16 cellular contexts compared by ENCODE assay signal in genomic region chr14:76117789-76118188, GRCh38. TPM values are rescaled to one million over a fixed set of nuclear protein-coding genes. Genes with fewer than 3 reads are reported as not detected.
A peak's percentile ranks its signal among the peaks of the same experiment; 100 is the strongest.
DNase-seq lines count a peak whose midpoint lies in the region; ATAC-seq and TF ChIP-seq lines count a peak whose summit lies in the region.
"Had no signal": no experiment of that assay in that cellular context is flagged by ENCODE, and none has a peak within 500 bp of the region (broad histone marks: within the 10 kb centered on the region; RNA-seq: fewer than 3 reads in every experiment).

No MANE protein-coding gene starts in this region.

- peak; percentile 88 for DNase-seq in NCI-H2107 (lab: John Stamatoyannopoulos, UW)
- DNase-seq in NCI-H82 (lab: John Stamatoyannopoulos, UW): peak; percentile 83
- no peak for DNase-seq in type B pancreatic cell (ENCODE audit: extremely low spot score, unreplicated experiment)
- no peak for DNase-seq in right atrium auricular region (ENCODE audit: low spot score)
- DNase-seq in effector memory CD4-positive, alpha-beta T cell: no peak
- DNase-seq: activated CD4-positive, alpha-beta T cell treated with anti-CD3 and anti-CD28 coated beads, Interleukin-2, amount 10 ng/mL, durations not matched to agents 24 days and 14 days; activated gamma-delta T cell; cortex of kidney; NCI-H2029 treated with DMSO at 0.1 percent for 48 hours; nucleus accumbens; stimulated activated naive CD4-positive, alpha-beta T cell; thyroid gland had no signal

- peaks cover 42% of the 10 kb centered on the region for H3K27me3 Mint-ChIP-seq in type B pancreatic cell

- H3K27ac Mint-ChIP-seq in type B pancreatic cell: no peak overlapping the region
- H3K27ac Mint-ChIP-seq: activated CD4-positive, alpha-beta T cell treated with anti-CD3 and anti-CD28 coated beads, Interleukin-2, amount 10 ng/mL, durations not matched to agents 24 days and 14 days had no signal

- H3K27ac ChIP-seq in HEK293 (ENCODE audit: extremely low read depth, low read depth, low read length) (no peak overlapping the region), right atrium auricular region (no peak overlapping the region)
- no peak overlapping the region for H3K27ac ChIP-seq in effector memory CD4-positive, alpha-beta T cell (ENCODE audit: insufficient read depth, low read length, poor library complexity, severe bottlenecking)
- H3K27ac ChIP-seq: breast epithelium, RWPE1, thyroid gland had no signal

- H3K9me3 Mint-ChIP-seq in type B pancreatic cell: no peaks in the 10 kb centered on the region
- H3K9me3 Mint-ChIP-seq: activated CD4-positive, alpha-beta T cell treated with anti-CD3 and anti-CD28 coated beads, Interleukin-2, amount 10 ng/mL, durations not matched to agents 24 days and 14 days had no signal

- H3K4me3 ChIP-seq in HEK293 (ENCODE audit: low read depth, low read length): no peak overlapping the region
- no peak overlapping the region for H3K4me3 ChIP-seq in right atrium auricular region
- H3K4me3 ChIP-seq in effector memory CD4-positive, alpha-beta T cell (ENCODE audit: insufficient read depth, low read depth, low read length, poor library complexity, severe bottlenecking): no peak overlapping the region
- H3K4me3 ChIP-seq: breast epithelium, thyroid gland had no signal

- TF ChIP-seq CTCF in HEK293 (tag by site-specific recombination; IDR thresholded peaks at IDR 0.05) (no peak), type B pancreatic cell (conservative IDR thresholded peaks at IDR 0.05) (no peak), right atrium auricular region (IDR thresholded peaks at IDR 0.05) (no peak)

- H3K4me1 Mint-ChIP-seq in type B pancreatic cell (ENCODE audit: unreplicated experiment): peaks cover 6% of the 10 kb centered on the region
- H3K4me1 Mint-ChIP-seq: activated CD4-positive, alpha-beta T cell treated with anti-CD3 and anti-CD28 coated beads, Interleukin-2, amount 10 ng/mL, durations not matched to agents 24 days and 14 days had no signal

- H3K4me3 Mint-ChIP-seq in type B pancreatic cell: peak overlapping the region; percentile 29
- H3K4me3 Mint-ChIP-seq: activated CD4-positive, alpha-beta T cell treated with anti-CD3 and anti-CD28 coated beads, Interleukin-2, amount 10 ng/mL, durations not matched to agents 24 days and 14 days had no signal

- H3K4me1 ChIP-seq in HEK293 (ENCODE audit: control insufficient read depth, insufficient read depth, low read length): 0 out of 2 replicates have a peak, but pooled peaks cover 2% of the 10 kb centered on the region
- H3K4me1 ChIP-seq in right atrium auricular region: no peaks in the 10 kb centered on the region
- H3K4me1 ChIP-seq in effector memory CD4-positive, alpha-beta T cell (ENCODE audit: control insufficient read depth, insufficient read depth, low read length, poor library complexity, severe bottlenecking): no peaks in the 10 kb centered on the region
- H3K4me1 ChIP-seq: breast epithelium, thyroid gland had no signal

- H3K27me3 ChIP-seq in right atrium auricular region: no peaks in the 10 kb centered on the region
- no peaks in the 10 kb centered on the region for H3K27me3 ChIP-seq in effector memory CD4-positive, alpha-beta T cell (replicated peaks; ENCODE audit: control insufficient read depth, insufficient read depth, low read length, poor library complexity, severe bottlenecking)
- H3K27me3 ChIP-seq: breast epithelium, thyroid gland had no signal

- CTCF ChIA-PET in HEK293 (lab: Yijun Ruan, JAX): interaction anchor here (0.6 kb wide), 1 partner anchor 76 kb away, joined by 3 read pairs; no protein-coding TSS in a partner anchor

- H3K9me3 ChIP-seq in HEK293 (ENCODE audit: control insufficient read depth, insufficient read depth, low read depth, low read length): no peaks in the 10 kb centered on the region
- no peaks in the 10 kb centered on the region for H3K9me3 ChIP-seq in right atrium auricular region
- H3K9me3 ChIP-seq in effector memory CD4-positive, alpha-beta T cell (ENCODE audit: control insufficient read depth, low read length): no peaks in the 10 kb centered on the region
- H3K9me3 ChIP-seq: breast epithelium, thyroid gland had no signal

- POLR2A ChIA-PET in HEK293 (lab: Yijun Ruan, JAX): no interaction called here

- H3K36me3 Mint-ChIP-seq in type B pancreatic cell: no peaks in the 10 kb centered on the region

- H3K36me3 ChIP-seq in HEK293 (ENCODE audit: control insufficient read depth in 2 of 2, insufficient read depth in 1 of 2, low read length in 2 of 2) (no peaks in the 10 kb centered on the region), right atrium auricular region (no peaks in the 10 kb centered on the region)
- no peaks in the 10 kb centered on the region for H3K36me3 ChIP-seq in effector memory CD4-positive, alpha-beta T cell (ENCODE audit: control insufficient read depth, insufficient read depth, low read length)
- H3K36me3 ChIP-seq: breast epithelium, thyroid gland had no signal

- ATAC-seq in HG03108 (IDR thresholded peaks at IDR 0.05; ENCODE audit: unreplicated experiment): no peak

TF ChIP-seq in HEK293, 187 proteins besides CTCF, POLR2A, EP300 and RAD21 (continues in another document):
- TF ChIP-seq ZNF701 (tag by site-specific recombination; IDR thresholded peaks at IDR 0.05): no peak
- TF ChIP-seq ZNF530 (tag by site-specific recombination; IDR thresholded peaks at IDR 0.05; ENCODE audit: low read depth): no peak
- peak; percentile 30; the same call in 1 of the 2 replicates for TF ChIP-seq WT1 (tag by site-specific recombination; IDR thresholded peaks at IDR 0.05)
- no peak for TF ChIP-seq ZNF555 (tag by site-specific recombination; conservative IDR thresholded peaks at IDR 0.05)
- peak; percentile 50; the same call in 1 of the 2 replicates for TF ChIP-seq ZNF341 (tag by site-specific recombination; IDR thresholded peaks at IDR 0.05; ENCODE audit: low read depth)
- TF ChIP-seq ZSCAN16 (tag by site-specific recombination; IDR thresholded peaks at IDR 0.05): no peak
- no peak for TF ChIP-seq HOXA7 (CRISPR knock-in tag; IDR thresholded peaks at IDR 0.05; ENCODE audit: borderline replicate concordance)
- TF ChIP-seq ZNF184 (tag by site-specific recombination; IDR thresholded peaks at IDR 0.05): no peak
- TF ChIP-seq ZFP69B (tag by site-specific recombination; IDR thresholded peaks at IDR 0.05): 0 out of 2 replicates have a peak, but pooled peaks have one; percentile 17
- TF ChIP-seq ZSCAN18 (tag by site-specific recombination; IDR thresholded peaks at IDR 0.05): no peak
- peak; percentile 78 for TF ChIP-seq OSR2 (tag by site-specific recombination; IDR thresholded peaks at IDR 0.05)
- TF ChIP-seq SP7 (tag by site-specific recombination; IDR thresholded peaks at IDR 0.05): peak; percentile 97
- no peak for TF ChIP-seq ZNF211 (tag by site-specific recombination; IDR thresholded peaks at IDR 0.05; ENCODE audit: low read depth)
- peak; percentile 69; the same call in 1 of the 2 replicates for TF ChIP-seq KLF16 (tag by site-specific recombination; IDR thresholded peaks at IDR 0.05)
- no peak for TF ChIP-seq ZNF169 (tag by site-specific recombination; IDR thresholded peaks at IDR 0.05)
- no peak for TF ChIP-seq ZNF202 (tag by site-specific recombination; IDR thresholded peaks at IDR 0.05; ENCODE audit: borderline replicate concordance)
- TF ChIP-seq ZNF660 (tag by site-specific recombination; IDR thresholded peaks at IDR 0.05): 0 out of 2 replicates have a peak, but pooled peaks have one; percentile 23
- no peak for TF ChIP-seq ZNF214 (tag by site-specific recombination; IDR thresholded peaks at IDR 0.05; ENCODE audit: borderline replicate concordance)
- no peak for TF ChIP-seq ZNF138 (tag by site-specific recombination; IDR thresholded peaks at IDR 0.05; ENCODE audit: borderline replicate concordance)
- TF ChIP-seq ZEB2 (tag by site-specific recombination; IDR thresholded peaks at IDR 0.05): peak; percentile 35; the same call in 1 of the 2 replicates
- TF ChIP-seq ZNF488 (tag by site-specific recombination; IDR thresholded peaks at IDR 0.05): peak; percentile 61; the same call in 1 of the 2 replicates
- TF ChIP-seq ZBTB44 (tag by site-specific recombination; IDR thresholded peaks at IDR 0.05): peak; percentile 51; the same call in 1 of the 2 replicates

RNA-seq across cellular contexts. Expression of gene GPATCH2L, which starts 33.9 kb away (rescaled TPM):
- total RNA-seq in type B pancreatic cell (ENCODE audit: low replicate concordance) (46.8 and 57.0 TPM in 2 replicates), right atrium auricular region (10 to 100 TPM; 38.5 to 48.5 TPM)

Comparison
In these comparisons a context has a peak if more than half of its experiments do, and no peak if none do; other contexts are left out.
1. DNase-seq: peak in NCI-H2107 (single experiment) and NCI-H82 (single experiment); none in type B pancreatic cell (single experiment), right atrium auricular region (single experiment) and effector memory CD4-positive, alpha-beta T cell (0 of 3).